In genomic region chr11:86365566-86365965, GRCh38 we compare ENCODE assay signal across 23 cellular contexts. TPM values are rescaled to one million over a fixed set of nuclear protein-coding genes. Genes with fewer than 3 reads are reported as not detected.
A peak's percentile ranks its signal among the peaks of the same experiment; 100 is the strongest.
DNase-seq lines count a peak whose midpoint lies in the region; ATAC-seq and TF ChIP-seq lines count a peak whose summit lies in the region.
"Had no signal": no experiment of that assay in that cellular context is flagged by ENCODE, and none has a peak within 500 bp of the region (broad histone marks: within the 10 kb centered on the region; RNA-seq: fewer than 3 reads in every experiment).

No MANE protein-coding gene starts in this region.

- CTCF ChIA-PET in AG04450 (lab: Charles Lee) = no interaction called here

- DNase-seq in AG04450 (ENCODE audit: low read depth, low spot score) (peak; percentile 15), GM04504 (ENCODE audit: low read depth) (peak; percentile 13), dedifferentiated amniotic fluid mesenchymal stem cell (ENCODE audit: extremely low spot score) (peak; percentile 53), fibroblast of villous mesenchyme (ENCODE audit: low read depth) (peak; percentile 46), AG08396 (ENCODE audit: low spot score) (no peak), T1000 (lab: John Stamatoyannopoulos, UW) (no peak), iPS-NIHi7 (ENCODE audit: extremely low spot score) (no peak)
- DNase-seq: 8988T; Calu3; CD8-positive, alpha-beta T cell; DMS53; KBM-7; NCI-H1105 treated with DMSO at 0.1 percent for 48 hours; NCI-H1694; NCI-H510A; NCI-H748 treated with DMSO at 0.1 percent for 48 hours; NK-92 treated with Interleukin-12 subunit alpha and Interleukin-12 subunit beta, amount 100 ng/mL, for 24 hours; Peyer's patch had no signal

- no peak for ATAC-seq in GM19395 (IDR thresholded peaks at IDR 0.05; ENCODE audit: unreplicated experiment)
- ATAC-seq: CD8-positive, alpha-beta T cell; HCT116; Right ventricle myocardium inferior had no signal

- H3K4me3 ChIP-seq in AG04450 (ENCODE audit: low read depth, low read length) = no peak overlapping the region
- no peak overlapping the region for H3K4me3 ChIP-seq in fibroblast of villous mesenchyme (ENCODE audit: low read depth, low read length)
- H3K4me3 ChIP-seq: BLaER1 treated with 17β-estradiol and CSF1 and Interleukin-3, amounts not matched to agents 10 nM and 100 nM; Peyer's patch had no signal

- H3K27ac ChIP-seq in AG04450 (ENCODE audit: low read depth, low read length) = no peak overlapping the region
- H3K27ac ChIP-seq: BLaER1 treated with 17β-estradiol and CSF1 and Interleukin-3, amounts not matched to agents 10 nM and 100 nM; Peyer's patch had no signal

- no peaks in the 10 kb centered on the region; the same call in 1 of the 2 replicates for H3K9me3 ChIP-seq in AG04450 (ENCODE audit: control insufficient read depth, insufficient read depth, low read length)
- H3K9me3 ChIP-seq: Peyer's patch had no signal

- TF ChIP-seq CTCF in AG04450 (IDR thresholded peaks at IDR 0.05; ENCODE audit: low read depth, low read length) (no peak), fibroblast of villous mesenchyme (IDR thresholded peaks at IDR 0.05; ENCODE audit: insufficient read depth, low read depth, low read length) (no peak)

- POLR2A ChIA-PET in AG04450 (lab: Yijun Ruan, JAX) = no interaction called here

- H3K27me3 ChIP-seq in AG04450 (ENCODE audit: control insufficient read depth, insufficient read depth, low read length) = no peaks in the 10 kb centered on the region
- H3K27me3 ChIP-seq: BLaER1 treated with 17β-estradiol and CSF1 and Interleukin-3, amounts not matched to agents 10 nM and 100 nM; Peyer's patch had no signal

RNA-seq across cellular contexts. Expression of gene CCDC81, which starts 9.1 kb away (rescaled TPM):
- polyA plus RNA-seq in AG04450 (2011; rRNA removed) = 1.7 and 2.3 TPM in 2 replicates
- polyA minus RNA-seq in AG04450 (2011; rRNA and poly(A)+ RNA removed) = 1.3 and 1.7 TPM in 2 replicates
- 19.3 and 26.8 TPM in 2 replicates for total RNA-seq in fibroblast of villous mesenchyme
- total RNA-seq: SK-MEL-5 had no signal

Comparison
In these comparisons a context has a peak if more than half of its experiments do, and no peak if none do; other contexts are left out.
1. DNase-seq: peak in AG04450 (single experiment), GM04504 (single experiment), dedifferentiated amniotic fluid mesenchymal stem cell (single experiment) and fibroblast of villous mesenchyme (single experiment); none in AG08396 (single experiment), T1000 (single experiment) and iPS-NIHi7 (single experiment).